ENCODE assay signal across 7 cellular contexts in genomic region chr3:138434875-138435772, GRCh38. TPM values are rescaled to one million over a fixed set of nuclear protein-coding genes. Genes with fewer than 3 reads are reported as not detected.
A peak's percentile ranks its signal among the peaks of the same experiment; 100 is the strongest.
DNase-seq lines count a peak whose midpoint lies in the region; ATAC-seq and TF ChIP-seq lines count a peak whose summit lies in the region.

No MANE protein-coding gene starts in this region.

- H3K36me3 ChIP-seq in PC-9 (ENCODE audit: low read depth) (no peaks in the 10 kb centered on the region), neural progenitor cell (no peaks in the 10 kb centered on the region)

- H3F3A ChIP-seq in PC-9 (ENCODE audit: insufficient read depth, low read depth) (peaks cover 8% of the 10 kb centered on the region), neural progenitor cell (ENCODE audit: low read depth) (no peaks in the 10 kb centered on the region)

- H3K4me1 ChIP-seq in PC-9 (replicated peaks; ENCODE audit: insufficient read depth): no peaks in the 10 kb centered on the region
- H3K4me1 ChIP-seq in neural progenitor cell: peaks cover 5% of the 10 kb centered on the region

- H3K4me3 Mint-ChIP-seq in neural progenitor cell: peak overlapping the region; percentile 77

- H3K27me3 ChIP-seq in PC-9 (ENCODE audit: insufficient read depth, low read depth) (no peaks in the 10 kb centered on the region), neural progenitor cell (peaks cover 55% of the 10 kb centered on the region)

- no peaks in the 10 kb centered on the region for H3K9me2 ChIP-seq in PC-9 (ENCODE audit: insufficient read depth)

- POLR2A ChIA-PET in PC-9 (lab: Charles Lee; ENCODE audit: unreplicated experiment): interaction anchor here (0.5 to 0.6 kb wide), 3 partner anchors 99 to 260 kb away, joined by 3 to 4 read pairs (median 3); partner anchors contain the start of gene DBR1

- no peaks in the 10 kb centered on the region for H3K36me3 Mint-ChIP-seq in neural progenitor cell

- peaks cover 8% of the 10 kb centered on the region for H3K9me3 Mint-ChIP-seq in neural progenitor cell

- TF ChIP-seq CTCF in PC-9 (conservative IDR thresholded peaks at IDR 0.05): no peak
- TF ChIP-seq CTCF in fibroblast of pulmonary artery (IDR thresholded peaks at IDR 0.05; ENCODE audit: low read length, missing control alignments): no peak
- no peak for TF ChIP-seq CTCF in neural progenitor cell (IDR thresholded peaks at IDR 0.05)

- intact Hi-C loops in PC-9 (cut with micrococcal nuclease; ENCODE audit: unreplicated experiment): loop anchor here (1.0 to 5.0 kb wide), 2 partner anchors 7 to 157 kb away; partner anchors contain the start of gene CEP70

- H3K27me3 Mint-ChIP-seq in neural progenitor cell (ENCODE audit: insufficient read depth, low read depth): peaks cover 46% of the 10 kb centered on the region

- peak; percentile 19 to 39 for DNase-seq in PC-9
- peak; percentile 14 for DNase-seq in fibroblast of pulmonary artery (ENCODE audit: low read depth)
- peak; percentile 52 for DNase-seq in neural progenitor cell (ENCODE audit: low spot score)
- no peak for DNase-seq in NCI-H1694 (lab: John Stamatoyannopoulos, UW)

- no peaks in the 10 kb centered on the region for H4K20me1 ChIP-seq in PC-9 (ENCODE audit: insufficient read depth)
- peaks cover 4% of the 10 kb centered on the region for H4K20me1 ChIP-seq in neural progenitor cell (ENCODE audit: low read depth)

- peak overlapping the region; percentile 99 for H2AFZ ChIP-seq in PC-9
- H2AFZ ChIP-seq in neural progenitor cell (replicated peaks): peak overlapping the region; percentile 92

- no peak overlapping the region for H3K27ac ChIP-seq in PC-9
- no peak overlapping the region for H3K27ac ChIP-seq in neural progenitor cell

- ATAC-seq in GM18511 (IDR thresholded peaks at IDR 0.05; ENCODE audit: unreplicated experiment): peak; percentile 16
- no peak for ATAC-seq in GM21423 (IDR thresholded peaks at IDR 0.05; ENCODE audit: unreplicated experiment)
- ATAC-seq in GM18868 (IDR thresholded peaks at IDR 0.05; ENCODE audit: unreplicated experiment): no peak

- CTCF ChIA-PET in PC-9 (lab: Charles Lee): interaction anchor here (1.0 kb wide), 1 partner anchor 488 kb away, joined by 3 read pairs; no protein-coding TSS in a partner anchor

- no peak overlapping the region for H3K27ac Mint-ChIP-seq in neural progenitor cell

- peaks cover 15% of the 10 kb centered on the region for H3K4me1 Mint-ChIP-seq in neural progenitor cell

- H3K79me2 ChIP-seq in PC-9 (ENCODE audit: low read depth) (no peaks in the 10 kb centered on the region), neural progenitor cell (ENCODE audit: low read depth) (no peaks in the 10 kb centered on the region)

- BruUV-seq in PC-9 (replicated peaks; lab: Mats Ljungman, UMichigan): TSS peak; percentile 32

- H3K9ac ChIP-seq in neural progenitor cell: no peak overlapping the region

- H3K4me3 ChIP-seq in PC-9 (peak overlapping the region; percentile 77), fibroblast of pulmonary artery (replicated peaks; ENCODE audit: low read depth, low read length) (peak overlapping the region; percentile 46), neural progenitor cell (peak overlapping the region; percentile 51)

- H3K4me2 ChIP-seq in PC-9 (peak overlapping the region; percentile 99), neural progenitor cell (peak overlapping the region; percentile 92)

- H3K9me3 ChIP-seq in PC-9 (ENCODE audit: insufficient read depth, low read depth): peaks cover 6% of the 10 kb centered on the region; the same call in 1 of the 2 replicates
- H3K9me3 ChIP-seq in neural progenitor cell (ENCODE audit: low read depth): no peaks in the 10 kb centered on the region

RNA-seq across cellular contexts. Expression of gene ESYT3, which starts 0.7 kb away (rescaled TPM):
- total RNA-seq in PC-9 (2021): 6.4 and 8.0 TPM in 2 replicates
- 0.59 and 1.4 TPM in 2 replicates for total RNA-seq in neural progenitor cell (ENCODE audit: low replicate concordance)
